1 cellular context compared by ENCODE assay signal in the genomic region with DNA sequence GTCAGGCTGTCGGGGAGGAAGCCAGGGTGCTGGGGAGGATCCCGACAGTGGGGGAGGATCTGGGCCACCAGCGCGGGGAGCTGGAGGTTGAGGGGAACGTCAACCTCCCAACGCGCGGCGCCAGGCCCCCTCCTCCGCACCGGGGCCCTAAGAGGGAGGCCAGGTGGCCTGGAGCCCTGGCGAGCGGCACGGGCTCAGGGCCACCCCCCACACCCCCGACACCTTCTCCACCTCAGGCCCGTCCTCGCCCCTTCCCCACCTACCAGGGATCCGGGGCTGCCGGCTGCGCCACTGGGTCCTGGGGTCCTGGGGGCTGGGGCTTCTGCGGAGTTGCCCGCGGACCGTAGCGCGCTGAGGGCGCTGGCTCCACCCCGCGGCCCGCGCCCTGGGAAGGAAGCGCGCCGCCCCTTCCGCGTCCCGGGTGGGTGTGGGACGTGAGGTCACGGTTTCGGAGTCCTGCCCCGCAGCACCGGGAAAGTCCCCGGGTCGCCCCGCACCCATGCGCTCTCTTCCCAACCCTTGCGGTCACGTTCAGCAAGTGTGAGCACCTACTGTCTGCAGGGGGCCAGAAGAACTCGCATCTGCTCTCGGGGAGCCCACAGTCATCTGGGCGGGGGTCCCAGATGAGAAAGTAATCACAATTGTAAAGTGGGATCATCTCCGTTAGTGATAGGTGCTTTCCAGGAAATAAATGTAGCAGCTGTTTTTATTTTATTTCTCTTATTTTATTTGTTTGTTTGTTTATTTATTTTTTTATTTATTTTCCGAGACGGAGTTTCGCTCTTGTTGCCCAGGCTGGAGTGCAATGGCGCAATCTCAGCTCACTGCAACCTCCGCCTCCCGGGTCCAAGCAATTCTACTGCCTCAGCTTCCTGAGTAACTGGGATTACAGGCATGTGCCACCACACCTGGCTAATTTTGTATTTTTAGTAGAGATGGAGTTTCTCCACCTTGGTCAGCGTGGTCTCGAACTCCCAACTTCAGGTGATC.
A peak's percentile ranks its signal among the peaks of the same experiment; 100 is the strongest.
TF ChIP-seq lines count a peak whose summit lies in the region.

A gene (minus strand): TSS at position 362 of the 990 bp plus-strand sequence. CDS start 13,335 bp downstream, outside the sequence.

TF ChIP-seq in HEK293, 187 proteins besides CTCF, POLR2A, EP300 and RAD21 (continued from another document):
- TF ChIP-seq, protein P1, sequence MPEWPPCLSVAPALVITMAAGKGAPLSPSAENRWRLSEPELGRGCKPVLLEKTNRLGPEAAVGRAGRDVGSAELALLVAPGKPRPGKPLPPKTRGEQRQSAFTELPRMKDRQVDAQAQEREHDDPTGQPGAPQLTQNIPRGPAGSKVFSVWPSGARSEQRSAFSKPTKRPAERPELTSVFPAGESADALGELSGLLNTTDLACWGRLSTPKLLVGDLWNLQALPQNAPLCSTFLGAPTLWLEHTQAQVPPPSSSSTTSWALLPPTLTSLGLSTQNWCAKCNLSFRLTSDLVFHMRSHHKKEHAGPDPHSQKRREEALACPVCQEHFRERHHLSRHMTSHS (tag by site-specific recombination; IDR thresholded peaks at IDR 0.05), result no peak
- no peak for TF ChIP-seq OSR2 (tag by site-specific recombination; IDR thresholded peaks at IDR 0.05)
- TF ChIP-seq ZXDB (tag by site-specific recombination; IDR thresholded peaks at IDR 0.05), result peak; percentile 49; the same call in 1 of the 2 replicates
- TF ChIP-seq ZNF2 (tag by site-specific recombination; IDR thresholded peaks at IDR 0.05), result no peak
- no peak for TF ChIP-seq HOXC10 (CRISPR knock-in tag; IDR thresholded peaks at IDR 0.05)
- TF ChIP-seq, protein P2, sequence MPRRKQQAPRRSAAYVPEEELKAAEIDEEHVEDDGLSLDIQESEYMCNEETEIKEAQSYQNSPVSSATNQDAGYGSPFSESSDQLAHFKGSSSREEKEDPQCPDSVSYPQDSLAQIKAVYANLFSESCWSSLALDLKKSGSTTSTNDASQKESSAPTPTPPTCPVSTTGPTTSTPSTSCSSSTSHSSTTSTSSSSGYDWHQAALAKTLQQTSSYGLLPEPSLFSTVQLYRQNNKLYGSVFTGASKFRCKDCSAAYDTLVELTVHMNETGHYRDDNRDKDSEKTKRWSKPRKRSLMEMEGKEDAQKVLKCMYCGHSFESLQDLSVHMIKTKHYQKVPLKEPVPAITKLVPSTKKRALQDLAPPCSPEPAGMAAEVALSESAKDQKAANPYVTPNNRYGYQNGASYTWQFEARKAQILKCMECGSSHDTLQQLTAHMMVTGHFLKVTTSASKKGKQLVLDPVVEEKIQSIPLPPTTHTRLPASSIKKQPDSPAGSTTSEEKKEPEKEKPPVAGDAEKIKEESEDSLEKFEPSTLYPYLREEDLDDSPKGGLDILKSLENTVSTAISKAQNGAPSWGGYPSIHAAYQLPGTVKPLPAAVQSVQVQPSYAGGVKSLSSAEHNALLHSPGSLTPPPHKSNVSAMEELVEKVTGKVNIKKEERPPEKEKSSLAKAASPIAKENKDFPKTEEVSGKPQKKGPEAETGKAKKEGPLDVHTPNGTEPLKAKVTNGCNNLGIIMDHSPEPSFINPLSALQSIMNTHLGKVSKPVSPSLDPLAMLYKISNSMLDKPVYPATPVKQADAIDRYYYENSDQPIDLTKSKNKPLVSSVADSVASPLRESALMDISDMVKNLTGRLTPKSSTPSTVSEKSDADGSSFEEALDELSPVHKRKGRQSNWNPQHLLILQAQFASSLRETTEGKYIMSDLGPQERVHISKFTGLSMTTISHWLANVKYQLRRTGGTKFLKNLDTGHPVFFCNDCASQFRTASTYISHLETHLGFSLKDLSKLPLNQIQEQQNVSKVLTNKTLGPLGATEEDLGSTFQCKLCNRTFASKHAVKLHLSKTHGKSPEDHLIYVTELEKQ (tag by site-specific recombination; IDR thresholded peaks at IDR 0.05; ENCODE audit: borderline replicate concordance), result no peak
- no peak for TF ChIP-seq MEIS1 (CRISPR knock-in tag; IDR thresholded peaks at IDR 0.05; ENCODE audit: borderline replicate concordance)
- 0 out of 2 replicates have a peak, but pooled peaks have one; percentile 18 for TF ChIP-seq ZNF843 (tag by site-specific recombination; IDR thresholded peaks at IDR 0.05)
- TF ChIP-seq ZNF561 (tag by site-specific recombination; IDR thresholded peaks at IDR 0.05; ENCODE audit: borderline replicate concordance), result 0 out of 2 replicates have a peak, but pooled peaks have one; percentile 51
- TF ChIP-seq, protein P3, sequence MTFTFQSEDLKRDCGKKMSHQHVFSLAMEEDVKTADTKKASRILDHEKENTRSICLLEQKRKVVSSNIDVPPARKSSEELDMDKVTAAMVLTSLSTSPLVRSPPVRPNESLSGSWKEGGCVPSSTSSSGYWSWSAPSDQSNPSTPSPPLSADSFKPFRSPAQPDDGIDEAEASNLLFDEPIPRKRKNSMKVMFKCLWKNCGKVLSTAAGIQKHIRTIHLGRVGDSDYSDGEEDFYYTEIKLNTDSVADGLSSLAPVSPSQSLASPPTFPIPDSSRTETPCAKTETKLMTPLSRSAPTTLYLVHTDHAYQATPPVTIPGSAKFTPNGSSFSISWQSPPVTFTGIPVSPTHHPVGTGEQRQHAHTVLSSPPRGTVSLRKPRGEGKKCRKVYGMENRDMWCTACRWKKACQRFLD (tag by site-specific recombination; IDR thresholded peaks at IDR 0.05), result no peak
- TF ChIP-seq, protein P4, sequence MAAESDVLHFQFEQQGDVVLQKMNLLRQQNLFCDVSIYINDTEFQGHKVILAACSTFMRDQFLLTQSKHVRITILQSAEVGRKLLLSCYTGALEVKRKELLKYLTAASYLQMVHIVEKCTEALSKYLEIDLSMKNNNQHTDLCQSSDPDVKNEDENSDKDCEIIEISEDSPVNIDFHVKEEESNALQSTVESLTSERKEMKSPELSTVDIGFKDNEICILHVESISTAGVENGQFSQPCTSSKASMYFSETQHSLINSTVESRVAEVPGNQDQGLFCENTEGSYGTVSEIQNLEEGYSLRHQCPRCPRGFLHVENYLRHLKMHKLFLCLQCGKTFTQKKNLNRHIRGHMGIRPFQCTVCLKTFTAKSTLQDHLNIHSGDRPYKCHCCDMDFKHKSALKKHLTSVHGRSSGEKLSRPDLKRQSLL (tag by site-specific recombination; IDR thresholded peaks at IDR 0.05), result no peak
- TF ChIP-seq, protein P5, sequence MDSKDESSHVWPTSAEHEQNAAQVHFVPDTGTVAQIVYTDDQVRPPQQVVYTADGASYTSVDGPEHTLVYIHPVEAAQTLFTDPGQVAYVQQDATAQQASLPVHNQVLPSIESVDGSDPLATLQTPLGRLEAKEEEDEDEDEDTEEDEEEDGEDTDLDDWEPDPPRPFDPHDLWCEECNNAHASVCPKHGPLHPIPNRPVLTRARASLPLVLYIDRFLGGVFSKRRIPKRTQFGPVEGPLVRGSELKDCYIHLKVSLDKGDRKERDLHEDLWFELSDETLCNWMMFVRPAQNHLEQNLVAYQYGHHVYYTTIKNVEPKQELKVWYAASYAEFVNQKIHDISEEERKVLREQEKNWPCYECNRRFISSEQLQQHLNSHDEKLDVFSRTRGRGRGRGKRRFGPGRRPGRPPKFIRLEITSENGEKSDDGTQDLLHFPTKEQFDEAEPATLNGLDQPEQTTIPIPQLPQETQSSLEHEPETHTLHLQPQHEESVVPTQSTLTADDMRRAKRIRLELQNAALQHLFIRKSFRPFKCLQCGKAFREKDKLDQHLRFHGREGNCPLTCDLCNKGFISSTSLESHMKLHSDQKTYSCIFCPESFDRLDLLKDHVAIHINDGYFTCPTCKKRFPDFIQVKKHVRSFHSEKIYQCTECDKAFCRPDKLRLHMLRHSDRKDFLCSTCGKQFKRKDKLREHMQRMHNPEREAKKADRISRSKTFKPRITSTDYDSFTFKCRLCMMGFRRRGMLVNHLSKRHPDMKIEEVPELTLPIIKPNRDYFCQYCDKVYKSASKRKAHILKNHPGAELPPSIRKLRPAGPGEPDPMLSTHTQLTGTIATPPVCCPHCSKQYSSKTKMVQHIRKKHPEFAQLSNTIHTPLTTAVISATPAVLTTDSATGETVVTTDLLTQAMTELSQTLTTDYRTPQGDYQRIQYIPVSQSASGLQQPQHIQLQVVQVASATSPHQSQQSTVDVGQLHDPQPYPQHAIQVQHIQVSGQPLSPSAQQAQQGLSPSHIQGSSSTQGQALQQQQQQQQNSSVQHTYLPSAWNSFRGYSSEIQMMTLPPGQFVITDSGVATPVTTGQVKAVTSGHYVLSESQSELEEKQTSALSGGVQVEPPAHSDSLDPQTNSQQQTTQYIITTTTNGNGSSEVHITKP (tag by site-specific recombination; IDR thresholded peaks at IDR 0.05), result peak; percentile 98
- TF ChIP-seq ZNF335 (tag by site-specific recombination; conservative IDR thresholded peaks at IDR 0.05), result peak; percentile 87
- TF ChIP-seq ZNF600 (tag by site-specific recombination; IDR thresholded peaks at IDR 0.05), result peak; percentile 42; the same call in 1 of the 2 replicates
- TF ChIP-seq ZNF274 (IDR thresholded peaks at IDR 0.05; ENCODE audit: low read length), result no peak
- no peak for TF ChIP-seq ZNF274 (tag by site-specific recombination; IDR thresholded peaks at IDR 0.05; ENCODE audit: borderline replicate concordance)
- TF ChIP-seq, protein P6, sequence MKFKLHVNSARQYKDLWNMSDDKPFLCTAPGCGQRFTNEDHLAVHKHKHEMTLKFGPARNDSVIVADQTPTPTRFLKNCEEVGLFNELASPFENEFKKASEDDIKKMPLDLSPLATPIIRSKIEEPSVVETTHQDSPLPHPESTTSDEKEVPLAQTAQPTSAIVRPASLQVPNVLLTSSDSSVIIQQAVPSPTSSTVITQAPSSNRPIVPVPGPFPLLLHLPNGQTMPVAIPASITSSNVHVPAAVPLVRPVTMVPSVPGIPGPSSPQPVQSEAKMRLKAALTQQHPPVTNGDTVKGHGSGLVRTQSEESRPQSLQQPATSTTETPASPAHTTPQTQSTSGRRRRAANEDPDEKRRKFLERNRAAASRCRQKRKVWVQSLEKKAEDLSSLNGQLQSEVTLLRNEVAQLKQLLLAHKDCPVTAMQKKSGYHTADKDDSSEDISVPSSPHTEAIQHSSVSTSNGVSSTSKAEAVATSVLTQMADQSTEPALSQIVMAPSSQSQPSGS (tag by site-specific recombination; IDR thresholded peaks at IDR 0.05; ENCODE audit: low read depth), result no peak
- TF ChIP-seq ZNF658 (tag by site-specific recombination; IDR thresholded peaks at IDR 0.05), result no peak
- no peak for TF ChIP-seq ZNF341 (tag by site-specific recombination; IDR thresholded peaks at IDR 0.05; ENCODE audit: low read depth)
- TF ChIP-seq ZNF707 (tag by site-specific recombination; IDR thresholded peaks at IDR 0.05), result no peak
- TF ChIP-seq ZNF121 (tag by site-specific recombination; IDR thresholded peaks at IDR 0.05), result no peak
- TF ChIP-seq ZNF610 (tag by site-specific recombination; IDR thresholded peaks at IDR 0.05; ENCODE audit: borderline replicate concordance), result no peak
- TF ChIP-seq ZBTB8A (tag by site-specific recombination; IDR thresholded peaks at IDR 0.05), result 0 out of 2 replicates have a peak, but pooled peaks have one; percentile 61
- TF ChIP-seq, protein P7, sequence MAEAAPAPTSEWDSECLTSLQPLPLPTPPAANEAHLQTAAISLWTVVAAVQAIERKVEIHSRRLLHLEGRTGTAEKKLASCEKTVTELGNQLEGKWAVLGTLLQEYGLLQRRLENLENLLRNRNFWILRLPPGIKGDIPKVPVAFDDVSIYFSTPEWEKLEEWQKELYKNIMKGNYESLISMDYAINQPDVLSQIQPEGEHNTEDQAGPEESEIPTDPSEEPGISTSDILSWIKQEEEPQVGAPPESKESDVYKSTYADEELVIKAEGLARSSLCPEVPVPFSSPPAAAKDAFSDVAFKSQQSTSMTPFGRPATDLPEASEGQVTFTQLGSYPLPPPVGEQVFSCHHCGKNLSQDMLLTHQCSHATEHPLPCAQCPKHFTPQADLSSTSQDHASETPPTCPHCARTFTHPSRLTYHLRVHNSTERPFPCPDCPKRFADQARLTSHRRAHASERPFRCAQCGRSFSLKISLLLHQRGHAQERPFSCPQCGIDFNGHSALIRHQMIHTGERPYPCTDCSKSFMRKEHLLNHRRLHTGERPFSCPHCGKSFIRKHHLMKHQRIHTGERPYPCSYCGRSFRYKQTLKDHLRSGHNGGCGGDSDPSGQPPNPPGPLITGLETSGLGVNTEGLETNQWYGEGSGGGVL (tag by site-specific recombination; IDR thresholded peaks at IDR 0.05), result peak; percentile 48; the same call in 1 of the 2 replicates
- peak; percentile 67 for TF ChIP-seq ZIC2 (tag by site-specific recombination; IDR thresholded peaks at IDR 0.05)
- no peak for TF ChIP-seq MYNN (tag by site-specific recombination; IDR thresholded peaks at IDR 0.05; ENCODE audit: borderline replicate concordance)
- TF ChIP-seq ZNF416 (tag by site-specific recombination; IDR thresholded peaks at IDR 0.05), result no peak
- no peak for TF ChIP-seq ZNF169 (tag by site-specific recombination; IDR thresholded peaks at IDR 0.05)
- 0 out of 2 replicates have a peak, but pooled peaks have one; percentile 53 for TF ChIP-seq ZSCAN30 (tag by site-specific recombination; IDR thresholded peaks at IDR 0.05)
- TF ChIP-seq, protein P8, sequence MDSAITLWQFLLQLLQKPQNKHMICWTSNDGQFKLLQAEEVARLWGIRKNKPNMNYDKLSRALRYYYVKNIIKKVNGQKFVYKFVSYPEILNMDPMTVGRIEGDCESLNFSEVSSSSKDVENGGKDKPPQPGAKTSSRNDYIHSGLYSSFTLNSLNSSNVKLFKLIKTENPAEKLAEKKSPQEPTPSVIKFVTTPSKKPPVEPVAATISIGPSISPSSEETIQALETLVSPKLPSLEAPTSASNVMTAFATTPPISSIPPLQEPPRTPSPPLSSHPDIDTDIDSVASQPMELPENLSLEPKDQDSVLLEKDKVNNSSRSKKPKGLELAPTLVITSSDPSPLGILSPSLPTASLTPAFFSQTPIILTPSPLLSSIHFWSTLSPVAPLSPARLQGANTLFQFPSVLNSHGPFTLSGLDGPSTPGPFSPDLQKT (IDR thresholded peaks at IDR 0.05; ENCODE audit: borderline replicate concordance, low read depth, low read length), result no peak
- no peak for TF ChIP-seq ZFP3 (tag by site-specific recombination; IDR thresholded peaks at IDR 0.05; ENCODE audit: low read depth)
